In genomic region chr7:7054252-7054830, GRCh38 we compare ENCODE assay signal across 21 cellular contexts.
"Had no signal": no experiment of that assay in that cellular context is flagged by ENCODE, and none has a peak within 500 bp of the region (broad histone marks: within the 10 kb centered on the region; RNA-seq: fewer than 3 reads in every experiment).

No MANE protein-coding gene starts in this region.

- H3K27ac ChIP-seq: body of pancreas, gastrocnemius medialis, sigmoid colon, stomach, vagina had no signal

- ATAC-seq: body of pancreas; gastrocnemius medialis; natural killer cell; stimulated activated memory B cell treated with anti-CD40 and anti-IgM and Interleukin-4, amounts not matched to agents 10 μg/mL and 1 μg/mL and 100 μg/mL, for 72 hours had no signal

- DNase-seq: activated CD4-positive, alpha-beta T cell treated with anti-CD3 and anti-CD28 coated beads for 4 hours; activated CD4-positive, alpha-beta T cell treated with anti-CD3 and anti-CD28 coated beads, Interleukin-2, amount 50 U/mL, for 48 hours; activated CD4-positive, CD25-positive, alpha-beta regulatory T cell; activated gamma-delta T cell; activated naive CD4-positive, alpha-beta T cell treated with anti-CD3 and anti-CD28 coated beads, Interleukin-2, amount 50 U/mL, for 16 hours; activated T-cell treated with anti-CD3 and anti-CD28 coated beads for 4 hours; anterior cingulate cortex; body of pancreas; erythroblast; gastrocnemius medialis; hippocampal formation; midbrain; natural killer cell; retina; sigmoid colon; stimulated activated CD4-positive, alpha-beta T cell treated with anti-CD3 and anti-CD28 coated beads, Interleukin-15, amount 100 ng/mL, for 24 hours; stomach; trophoblast cell had no signal

- H3K36me3 ChIP-seq: gastrocnemius medialis, sigmoid colon, stomach, vagina had no signal

- H3K27me3 ChIP-seq: body of pancreas, gastrocnemius medialis, sigmoid colon, stomach, vagina had no signal

- H3K4me3 ChIP-seq: body of pancreas, gastrocnemius medialis, sigmoid colon, smooth muscle cell, stomach, vagina had no signal
